22 cellular contexts compared by ENCODE assay signal in the genomic region with DNA sequence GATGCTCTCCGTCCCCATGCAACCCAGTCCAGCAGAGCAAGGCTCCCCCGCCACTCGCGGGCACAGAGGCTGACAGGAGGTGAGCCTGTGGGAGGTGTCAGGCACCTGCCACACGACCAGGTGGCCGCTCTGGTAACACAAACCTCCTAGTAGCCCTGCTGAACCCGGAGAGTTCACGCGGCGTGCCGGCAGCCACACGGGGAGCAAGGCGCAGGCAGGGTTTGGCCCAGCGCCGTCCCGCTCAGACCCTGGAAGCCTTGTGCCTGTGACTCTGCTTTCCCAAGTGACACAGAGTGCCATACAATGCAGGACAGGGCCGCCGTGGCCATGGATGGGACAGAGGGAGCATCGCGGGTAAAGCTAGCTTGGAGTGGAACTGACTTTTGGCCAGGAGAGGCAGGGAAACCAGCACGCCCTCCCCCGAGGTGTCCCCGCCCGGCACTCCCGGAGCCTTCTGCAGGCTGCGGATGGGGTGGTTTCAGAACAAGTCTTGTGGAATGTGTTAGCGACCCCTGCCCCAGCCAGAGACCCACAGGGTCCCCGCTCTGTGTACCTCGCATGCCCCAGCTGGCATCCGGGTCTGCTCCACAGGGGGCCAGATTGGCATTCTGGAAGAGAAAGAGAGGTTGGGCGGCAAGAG. TPM values are rescaled to one million over a fixed set of nuclear protein-coding genes. Genes with fewer than 3 reads are reported as not detected.
DNase-seq lines count a peak whose midpoint lies in the region; ATAC-seq lines count a peak whose summit lies in the region.
"Had no signal": no experiment of that assay in that cellular context is flagged by ENCODE, and none has a peak within 500 bp of the region (broad histone marks: within the 10 kb centered on the region; RNA-seq: fewer than 3 reads in every experiment).

No MANE protein-coding gene starts in this region.

- peak; percentile 40 for DNase-seq in Right ventricle myocardium superior
- DNase-seq in right cardiac atrium = no peak
- peak; percentile 48 for DNase-seq in cerebellar cortex (ENCODE audit: low spot score)
- peak; percentile 76 for DNase-seq in left kidney (ENCODE audit: low read depth, low spot score)
- DNase-seq in T-helper 2 cell = no peak
- DNase-seq: 8988T; CD4-positive, alpha-beta memory T cell; DND-41; Kasumi-1; NCI-H1417; NCI-H1694 treated with DMSO at 0.1 percent for 48 hours; NCI-H2081 treated with DMSO at 0.1 percent for 48 hours; NCI-H446 treated with DMSO at 0.1 percent for 48 hours; NCI-H526 treated with DMSO at 0.1 percent for 48 hours; PC-3; RPMI8226; SHP77 treated with DMSO at 0.1 percent for 48 hours had no signal

- H3K9me3 Mint-ChIP-seq in stimulated activated memory B cell treated with anti-CD40 and anti-IgM and Interleukin-4, amounts not matched to agents 10 μg/mL and 1 μg/mL and 100 μg/mL, for 72 hours = peaks cover under 1% of the 10 kb centered on the region

- intact Hi-C loops in Right ventricle myocardium superior (cut with DNase I) (no loop called here), right cardiac atrium (cut with DNase I) (no loop called here)

- no peaks in the 10 kb centered on the region for H3K9me3 ChIP-seq in right cardiac atrium (ENCODE audit: control insufficient read depth, low read length)

- no peaks in the 10 kb centered on the region for H3K36me3 Mint-ChIP-seq in stimulated activated memory B cell treated with anti-CD40 and anti-IgM and Interleukin-4, amounts not matched to agents 10 μg/mL and 1 μg/mL and 100 μg/mL, for 72 hours
- H3K36me3 Mint-ChIP-seq: CD4-positive, alpha-beta memory T cell had no signal

- WGBS in right cardiac atrium = 94% methylated on average over 31 of the region's 31 CpGs

- no peak overlapping the region for H3K27ac Mint-ChIP-seq in stimulated activated memory B cell treated with anti-CD40 and anti-IgM and Interleukin-4, amounts not matched to agents 10 μg/mL and 1 μg/mL and 100 μg/mL, for 72 hours
- H3K27ac Mint-ChIP-seq: CD4-positive, alpha-beta memory T cell had no signal

- no peaks in the 10 kb centered on the region for H3K27me3 ChIP-seq in right cardiac atrium (ENCODE audit: control insufficient read depth, insufficient read depth)

- H3K27ac ChIP-seq in right cardiac atrium (ENCODE audit: low read length) = no peak overlapping the region
- H3K27ac ChIP-seq: BLaER1 treated with 17β-estradiol and CSF1 and Interleukin-3, amounts not matched to agents 10 nM and 100 nM; SK-N-MC had no signal

- H3K4me3 ChIP-seq in right cardiac atrium (ENCODE audit: low read length) = no peak overlapping the region
- H3K4me3 ChIP-seq: BLaER1 treated with 17β-estradiol and CSF1 and Interleukin-3, amounts not matched to agents 10 nM and 100 nM; SK-N-MC had no signal

- no peaks in the 10 kb centered on the region for H3K4me1 ChIP-seq in right cardiac atrium (ENCODE audit: control insufficient read depth, insufficient read depth, low read length)

- no peak overlapping the region for H3K4me3 Mint-ChIP-seq in stimulated activated memory B cell treated with anti-CD40 and anti-IgM and Interleukin-4, amounts not matched to agents 10 μg/mL and 1 μg/mL and 100 μg/mL, for 72 hours
- H3K4me3 Mint-ChIP-seq: CD4-positive, alpha-beta memory T cell had no signal

- H3K4me1 Mint-ChIP-seq in stimulated activated memory B cell treated with anti-CD40 and anti-IgM and Interleukin-4, amounts not matched to agents 10 μg/mL and 1 μg/mL and 100 μg/mL, for 72 hours = peaks cover 11% of the 10 kb centered on the region

- ATAC-seq in Right ventricle myocardium superior (ENCODE audit: poor library complexity) (no peak), right cardiac atrium (no peak), HG03521 (IDR thresholded peaks at IDR 0.05; ENCODE audit: unreplicated experiment) (no peak), HG02678 (IDR thresholded peaks at IDR 0.05; ENCODE audit: unreplicated experiment) (no peak)
- peak; percentile 25 for ATAC-seq in stimulated activated memory B cell treated with anti-CD40 and anti-IgM and Interleukin-4, amounts not matched to agents 10 μg/mL and 1 μg/mL and 100 μg/mL, for 72 hours
- ATAC-seq: PC-3 had no signal

- H3K27me3 Mint-ChIP-seq in stimulated activated memory B cell treated with anti-CD40 and anti-IgM and Interleukin-4, amounts not matched to agents 10 μg/mL and 1 μg/mL and 100 μg/mL, for 72 hours = peaks cover 39% of the 10 kb centered on the region
- H3K27me3 Mint-ChIP-seq: CD4-positive, alpha-beta memory T cell had no signal

RNA-seq across cellular contexts. Expression of a gene that starts 44.7 kb away (rescaled TPM):
- 6.2 TPM for total RNA-seq in Right ventricle myocardium superior
- 10 to 100 TPM; 21.9 to 43.6 (median 26.7) TPM for total RNA-seq in right cardiac atrium
- polyA plus RNA-seq in right cardiac atrium = 7.8 TPM

Comparison
In these comparisons a context has a peak if more than half of its experiments do, and no peak if none do; other contexts are left out.
1. DNase-seq: peak in Right ventricle myocardium superior (single experiment), cerebellar cortex (single experiment) and left kidney (single experiment); none in right cardiac atrium (0 of 3) and T-helper 2 cell (0 of 5).